In the genomic region with DNA sequence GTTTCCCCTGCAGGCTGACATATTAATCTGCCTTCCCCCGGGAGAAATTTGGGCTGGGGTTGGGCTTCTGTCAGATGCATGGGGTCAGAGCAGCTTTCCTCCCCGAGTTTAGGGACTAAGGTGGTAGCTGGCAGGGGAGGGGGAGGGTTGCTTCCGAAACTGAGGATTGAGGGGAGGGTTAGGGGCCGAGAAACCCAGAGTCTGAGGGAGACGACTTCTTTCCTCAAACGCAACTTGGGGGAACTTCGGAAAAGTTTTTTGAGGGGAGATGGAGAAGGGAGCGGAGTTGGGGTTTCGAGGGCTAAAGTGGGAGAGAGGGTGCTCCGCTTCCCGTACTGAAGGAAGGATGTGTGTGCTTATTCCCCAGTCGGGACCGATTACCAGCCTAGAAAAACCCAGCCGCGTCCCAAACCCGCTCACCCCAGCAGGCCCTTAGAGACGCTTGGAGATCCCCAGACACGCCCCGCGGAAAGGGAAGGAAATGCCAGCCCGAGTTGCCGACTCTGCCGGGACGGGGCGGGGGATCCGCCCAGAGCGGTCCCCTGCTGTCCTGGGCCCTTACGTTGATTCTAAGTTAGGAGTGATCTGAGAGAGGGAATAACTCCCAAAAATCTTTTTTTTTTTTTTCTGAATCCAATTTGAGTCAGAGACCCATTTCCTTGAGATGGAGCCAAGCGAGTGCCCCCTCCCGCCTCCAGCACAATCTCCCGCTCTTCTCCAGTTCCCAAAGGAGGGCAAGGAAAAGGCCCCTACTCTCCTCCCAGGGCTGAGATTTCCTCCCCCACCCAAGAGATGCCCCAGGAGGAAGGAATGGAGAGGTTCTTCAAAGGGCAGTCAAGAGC, we compare ENCODE assay signal across 8 cellular contexts.
DNase-seq lines count a peak whose midpoint lies in the region; ATAC-seq, FAIRE-seq and TF ChIP-seq lines count a peak whose summit lies in the region.

No MANE protein-coding gene starts in this region.

- CTCF ChIA-PET in HepG2 (lab: Yijun Ruan, JAX; ENCODE audit: low intra/inter-chr PET ratio, low total read pairs), result no interaction called here
- CTCF ChIA-PET in GM10248 (lab: Yijun Ruan, JAX), result no interaction called here

- peak; percentile 11 for DNase-seq in NOMO-1 treated with dmso at 0.1 percent for 144 hours (lab: John Stamatoyannopoulos, UW; ENCODE audit: unreplicated experiment)
- DNase-seq in NOMO-1 treated with DMSO at 0.1 percent for 48 hours (lab: John Stamatoyannopoulos, UW; ENCODE audit: unreplicated experiment), result no peak
- peak in 1 of 61 donors; percentile 11 for DNase-seq in caudate nucleus (lab: John Stamatoyannopoulos, UW)
- DNase-seq in HepG2 (ENCODE audit: low spot score), result no peak
- DNase-seq in testis, result peak; percentile 64
- DNase-seq in NCI-H2196 treated with DMSO at 0.1 percent for 48 hours (lab: John Stamatoyannopoulos, UW; ENCODE audit: unreplicated experiment), result no peak
- no peak for DNase-seq in GM10248 (ENCODE audit: extremely low spot score)

- no peak overlapping the region for H2AFZ ChIP-seq in HepG2 (ENCODE audit: low read length)

- peaks cover 5 to 17% of the 10 kb centered on the region in 2 experiments; a peak in 3 of 5 replicates for H3K27me3 ChIP-seq in HepG2 (ENCODE audit: control insufficient read depth in 1 of 2, insufficient read depth in 2 of 2, low read length in 2 of 2)
- no peaks in the 10 kb centered on the region for H3K27me3 ChIP-seq in testis

- TF ChIP-seq RAD21 in HepG2 (CRISPR knock-in tag; IDR thresholded peaks at IDR 0.05), result no peak

- TF ChIP-seq CTCF in HepG2 (CRISPR knock-in tag; IDR thresholded peaks at IDR 0.05) (no peak), testis (IDR thresholded peaks at IDR 0.05) (no peak), GM10248 (IDR thresholded peaks at IDR 0.05; ENCODE audit: control extremely low read depth, extremely low read depth, low read depth, missing control alignments) (no peak)

- BruUV-seq in HepG2 (replicated peaks; lab: Mats Ljungman, UMichigan), result no TSS peak

- POLR2A ChIA-PET in HepG2 (lab: Yijun Ruan, JAX) (no interaction called here), GM10248 (lab: Yijun Ruan, JAX) (no interaction called here)

- intact Hi-C loops in HepG2 (cut with micrococcal nuclease; ENCODE audit: unreplicated experiment) (no loop called here), testis (cut with DNase I; ENCODE audit: low total_unique reads) (no loop called here)

- H3K36me3 ChIP-seq in HepG2 (replicated peaks in 1 of 2; ENCODE audit: control insufficient read depth in 1 of 2, insufficient read depth in 2 of 2, low read length in 2 of 2), result no peaks in the 10 kb centered on the region
- H3K36me3 ChIP-seq in testis (ENCODE audit: low read depth, missing control alignments), result no peaks in the 10 kb centered on the region

- no peaks in the 10 kb centered on the region for H3K9me3 ChIP-seq in HepG2 (ENCODE audit: low read length)
- no peaks in the 10 kb centered on the region for H3K9me3 ChIP-seq in testis

- 66% methylated on average over 26 of the region's 31 CpGs for WGBS in HepG2 (ENCODE audit: low lambda C conversion rate)
- 4 to 11% methylated on average over 31 of the region's 31 CpGs for WGBS in testis, 2 donors

- in situ Hi-C loops in HepG2 (cut with HindIII; ENCODE audit: extremely low pct_ligation_motif_present, low pct_unique_long_range_greater_than_20kb), result no loop called here

- FAIRE-seq in HepG2 (lab: Jason Lieb, UNC), result no peak

- H4K20me1 ChIP-seq in HepG2 (ENCODE audit: insufficient read depth, low read length), result no peaks in the 10 kb centered on the region

- no peaks in the 10 kb centered on the region for H3K79me2 ChIP-seq in HepG2 (ENCODE audit: insufficient read depth, low read length)

- H3K4me3 ChIP-seq in HepG2 (replicated peaks in 1 of 3; ENCODE audit: insufficient read depth in 1 of 3, low read depth in 2 of 3, low read length in 3 of 3) (peak overlapping the region in 1 of 3 experiments; percentile 33; a peak in 1 of 6 replicates), testis (peak overlapping the region; percentile 66 to 70)

- peak overlapping the region; percentile 51; the same call in 1 of the 2 replicates for H3K4me2 ChIP-seq in HepG2 (ENCODE audit: low read depth, low read length)

- TF ChIP-seq POLR2A in HepG2 (IDR thresholded peaks at IDR 0.05; ENCODE audit: insufficient read depth in 1 of 2, low read depth in 2 of 2, low read length in 2 of 2) (no peak), testis (IDR thresholded peaks at IDR 0.05) (no peak)

- TF ChIP-seq EP300 in HepG2 (IDR thresholded peaks at IDR 0.05; ENCODE audit: low read depth in 2 of 2, low read length in 2 of 2) (no peak), HepG2 (CRISPR knock-in tag; IDR thresholded peaks at IDR 0.05; ENCODE audit: borderline replicate concordance) (no peak)

- no peak for ATAC-seq in HepG2
- no peak for ATAC-seq in GM19023 (IDR thresholded peaks at IDR 0.05; ENCODE audit: unreplicated experiment)

- H3K27ac ChIP-seq in caudate nucleus (ENCODE audit: low read depth, low read length) (peak overlapping the region; percentile 36), HepG2 (ENCODE audit: extremely low read length, insufficient read depth, low read length) (no peak overlapping the region), testis (peak overlapping the region; percentile 22 to 68)

- no peak overlapping the region for H3K9ac ChIP-seq in HepG2 (ENCODE audit: insufficient read depth, low read depth, low read length)

- H3K4me1 ChIP-seq in HepG2 (ENCODE audit: insufficient read depth, low read length), result peaks cover 27% of the 10 kb centered on the region
- no peaks in the 10 kb centered on the region for H3K4me1 ChIP-seq in testis

TF ChIP-seq in HepG2, 621 proteins besides CTCF, POLR2A, EP300 and RAD21:
- TF ChIP-seq, protein P1, sequence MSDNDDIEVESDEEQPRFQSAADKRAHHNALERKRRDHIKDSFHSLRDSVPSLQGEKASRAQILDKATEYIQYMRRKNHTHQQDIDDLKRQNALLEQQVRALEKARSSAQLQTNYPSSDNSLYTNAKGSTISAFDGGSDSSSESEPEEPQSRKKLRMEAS (IDR thresholded peaks at IDR 0.05), result no peak
- TF ChIP-seq ZNF737 (CRISPR knock-in tag; IDR thresholded peaks at IDR 0.05; ENCODE audit: borderline replicate concordance), result no peak
TF ChIP-seq in HepG2: peak in this region for 0.

Comparison
In these comparisons a context has a peak if more than half of its experiments do, and no peak if none do; other contexts are left out.
1. DNase-seq: peak in NOMO-1 treated with dmso at 0.1 percent for 144 hours (single experiment) and testis (single experiment); none in NOMO-1 treated with DMSO at 0.1 percent for 48 hours (single experiment), HepG2 (single experiment), NCI-H2196 treated with DMSO at 0.1 percent for 48 hours (single experiment) and GM10248 (single experiment).